25 cellular contexts compared by ENCODE assay signal in the genomic region with DNA sequence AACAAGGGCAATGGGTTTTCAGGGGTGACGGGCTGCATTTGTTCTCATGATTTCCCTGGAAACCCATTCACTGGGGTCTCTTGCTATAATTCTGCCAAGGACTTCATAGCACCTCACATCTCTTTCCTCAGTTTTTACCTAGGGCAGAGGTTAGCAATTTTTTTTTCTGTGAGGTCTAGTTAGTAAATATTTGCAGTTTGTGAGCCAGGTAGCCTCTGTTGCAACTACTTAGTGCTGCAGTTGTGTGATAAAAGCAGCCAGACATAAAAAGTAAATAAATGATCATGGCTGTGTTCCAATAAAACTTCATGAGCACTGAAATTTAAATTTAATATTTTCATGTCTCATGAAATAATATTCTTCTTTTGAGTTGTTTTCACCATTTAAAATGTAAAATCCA. TPM values are rescaled to one million over a fixed set of nuclear protein-coding genes. Genes with fewer than 3 reads are reported as not detected.
DNase-seq lines count a peak whose midpoint lies in the region; ATAC-seq, FAIRE-seq and TF ChIP-seq lines count a peak whose summit lies in the region.
"Had no signal": no experiment of that assay in that cellular context is flagged by ENCODE, and none has a peak within 500 bp of the region (broad histone marks: within the 10 kb centered on the region; RNA-seq: fewer than 3 reads in every experiment).

No MANE protein-coding gene starts in this region.

- no peaks in the 10 kb centered on the region for H3K79me1 ChIP-seq in mesenchymal stem cell (replicated peaks; ENCODE audit: low read length, poor library complexity, severe bottlenecking)

- H4K91ac ChIP-seq in mesenchymal stem cell (ENCODE audit: low read length), result no peak overlapping the region

- POLR2A ChIA-PET in HepG2 (lab: Yijun Ruan, JAX), result no interaction called here

- H2BK120ac ChIP-seq in mesenchymal stem cell (ENCODE audit: low read depth, low read length), result no peak overlapping the region

- H3K27me3 ChIP-seq in liver (ENCODE audit: control insufficient read depth in 4 of 4, insufficient read depth in 4 of 4, low read length in 3 of 4), result no peaks in the 10 kb centered on the region
- H3K27me3 ChIP-seq in HepG2 (ENCODE audit: control insufficient read depth in 1 of 2, insufficient read depth in 2 of 2, low read length in 2 of 2), result no peaks in the 10 kb centered on the region
- no peaks in the 10 kb centered on the region for H3K27me3 ChIP-seq in RWPE2 (ENCODE audit: insufficient read depth, poor library complexity, severe bottlenecking)
- H3K27me3 ChIP-seq in mesenchymal stem cell (ENCODE audit: control insufficient read depth in 1 of 2, insufficient read depth in 1 of 2, low read length in 2 of 2), result no peaks in the 10 kb centered on the region
- H3K27me3 ChIP-seq: BLaER1, SJCRH30 had no signal

- H2BK5ac ChIP-seq in mesenchymal stem cell (ENCODE audit: low read depth, low read length, poor library complexity, severe bottlenecking), result no peak overlapping the region

- H3K36me3 ChIP-seq in liver (ENCODE audit: control insufficient read depth in 4 of 4, insufficient read depth in 3 of 4, low read depth in 1 of 4, low read length in 3 of 4) (no peaks in the 10 kb centered on the region), HepG2 (replicated peaks in 1 of 2; ENCODE audit: control insufficient read depth in 1 of 2, insufficient read depth in 2 of 2, low read length in 2 of 2) (no peaks in the 10 kb centered on the region), RWPE2 (ENCODE audit: low read depth) (no peaks in the 10 kb centered on the region), mesenchymal stem cell (ENCODE audit: control insufficient read depth in 1 of 2, insufficient read depth in 2 of 2, low read depth in 1 of 2, low read length in 2 of 2) (no peaks in the 10 kb centered on the region)
- H3K36me3 ChIP-seq: BLaER1, SJCRH30 had no signal

- no peak overlapping the region for H2AFZ ChIP-seq in HepG2 (ENCODE audit: low read length)
- H2AFZ ChIP-seq in mesenchymal stem cell (ENCODE audit: low read depth, low read length), result no peak overlapping the region

- no peaks in the 10 kb centered on the region for H4K20me1 ChIP-seq in HepG2 (ENCODE audit: insufficient read depth, low read length)
- H4K20me1 ChIP-seq: BLaER1 had no signal

- no peak overlapping the region for H3K27ac ChIP-seq in liver (ENCODE audit: low read depth in 1 of 2, low read length in 2 of 2)
- no peak overlapping the region for H3K27ac ChIP-seq in HepG2 (ENCODE audit: extremely low read length, insufficient read depth, low read length)
- H3K27ac ChIP-seq in RWPE2 (ENCODE audit: poor library complexity, severe bottlenecking), result peak overlapping the region; percentile 89
- H3K27ac ChIP-seq in mesenchymal stem cell (ENCODE audit: low read length, poor library complexity, severe bottlenecking), result no peak overlapping the region
- H3K27ac ChIP-seq in caudate nucleus (ENCODE audit: low read depth, low read length), result no peak overlapping the region
- H3K27ac ChIP-seq: BLaER1, SJCRH30 had no signal

- no peak overlapping the region for H2BK12ac ChIP-seq in mesenchymal stem cell (ENCODE audit: low read length in 2 of 2)

- TF ChIP-seq EP300 in HepG2 (IDR thresholded peaks at IDR 0.05; ENCODE audit: low read depth in 2 of 2, low read length in 2 of 2) (no peak), HepG2 (CRISPR knock-in tag; IDR thresholded peaks at IDR 0.05; ENCODE audit: borderline replicate concordance) (no peak)

- in situ Hi-C loops in HepG2 (cut with HindIII; ENCODE audit: extremely low pct_ligation_motif_present, low pct_unique_long_range_greater_than_20kb), result no loop called here

- FAIRE-seq in HepG2 (lab: Jason Lieb, UNC) (no peak), urothelium cell line (lab: Jason Lieb, UNC) (no peak)
- FAIRE-seq: GM18507, HTR-8/SVneo had no signal

- H3K4me2 ChIP-seq in HepG2 (ENCODE audit: low read depth, low read length) (no peak overlapping the region), mesenchymal stem cell (ENCODE audit: low read length, poor library complexity, severe bottlenecking) (no peak overlapping the region)
- H3K4me2 ChIP-seq: BLaER1 had no signal

- no peaks in the 10 kb centered on the region for H3K9me3 ChIP-seq in liver (ENCODE audit: control insufficient read depth in 4 of 4, low read length in 3 of 4)
- no peaks in the 10 kb centered on the region for H3K9me3 ChIP-seq in HepG2 (ENCODE audit: low read length)
- H3K9me3 ChIP-seq in RWPE2 (ENCODE audit: severe bottlenecking), result no peaks in the 10 kb centered on the region
- H3K9me3 ChIP-seq in mesenchymal stem cell (ENCODE audit: control insufficient read depth, low read length), result no peaks in the 10 kb centered on the region
- H3K9me3 ChIP-seq: BLaER1, SJCRH30 had no signal

- no peak overlapping the region for H3K14ac ChIP-seq in mesenchymal stem cell (ENCODE audit: low read length in 2 of 2)

- H3K4me3 ChIP-seq in liver (ENCODE audit: low read depth in 1 of 3, low read length in 3 of 3) (no peak overlapping the region), HepG2 (replicated peaks in 1 of 3; ENCODE audit: insufficient read depth in 1 of 3, low read depth in 2 of 3, low read length in 3 of 3) (no peak overlapping the region), RWPE2 (ENCODE audit: severe bottlenecking) (no peak overlapping the region), mesenchymal stem cell (ENCODE audit: insufficient read depth in 1 of 2, low read depth in 1 of 2, low read length in 2 of 2) (no peak overlapping the region)
- H3K4me3 ChIP-seq: BLaER1, SJCRH30 had no signal

- intact Hi-C loops in HepG2 (cut with micrococcal nuclease; ENCODE audit: unreplicated experiment) (no loop called here), head of caudate nucleus (cut with DNase I) (no loop called here)

- TF ChIP-seq CTCF in liver (IDR thresholded peaks at IDR 0.05; ENCODE audit: low read depth, low read length, missing input control) (no peak), HepG2 (CRISPR knock-in tag; IDR thresholded peaks at IDR 0.05) (no peak), RWPE2 (IDR thresholded peaks at IDR 0.05; ENCODE audit: poor library complexity, severe bottlenecking) (no peak)

- BruUV-seq in HepG2 (replicated peaks; lab: Mats Ljungman, UMichigan), result no TSS peak

- H3K4me1 ChIP-seq in liver (ENCODE audit: control insufficient read depth in 4 of 4, insufficient read depth in 4 of 4, low read length in 3 of 4) (peaks cover 4 to 14% (median 13%) of the 10 kb centered on the region in 4 donors), HepG2 (ENCODE audit: insufficient read depth, low read length) (no peaks in the 10 kb centered on the region), RWPE2 (ENCODE audit: insufficient read depth, poor library complexity, severe bottlenecking) (peaks cover 18% of the 10 kb centered on the region), mesenchymal stem cell (ENCODE audit: control insufficient read depth, insufficient read depth, low read depth, low read length) (no peaks in the 10 kb centered on the region)
- H3K4me1 ChIP-seq: BLaER1, SJCRH30 had no signal

- ATAC-seq in HepG2, result no peak
- ATAC-seq in RWPE2 (ENCODE audit: low read depth), result no peak

- H3K9ac ChIP-seq in liver (ENCODE audit: low read depth in 1 of 2, low read length in 2 of 2) (no peak overlapping the region), HepG2 (ENCODE audit: insufficient read depth, low read depth, low read length) (no peak overlapping the region), mesenchymal stem cell (ENCODE audit: low read length) (peak overlapping the region; percentile 43)
- H3K9ac ChIP-seq: BLaER1 had no signal

- WGBS in liver, result 96% methylated on average over 1 of the region's 1 CpG
- WGBS in HepG2 (ENCODE audit: low lambda C conversion rate), result 56% methylated on average over 1 of the region's 1 CpG
- WGBS in mesenchymal stem cell, result 83% methylated on average over 1 of the region's 1 CpG

- H2BK15ac ChIP-seq in mesenchymal stem cell (ENCODE audit: low read depth, poor library complexity, severe bottlenecking), result no peak overlapping the region

- DNase-seq in HepG2 (ENCODE audit: low spot score), result no peak
- DNase-seq in RWPE2 (ENCODE audit: low spot score), result no peak
- no peak for DNase-seq in mesenchymal stem cell
- DNase-seq in urothelium cell line (ENCODE audit: low spot score), result no peak
- DNase-seq in head of caudate nucleus, result no peak
- no peak for DNase-seq in activated CD4-positive, alpha-beta T cell treated with anti-CD3 and anti-CD28 coated beads, Interleukin-2, amount 50 U/mL, for 48 hours
- DNase-seq in caudate nucleus (lab: John Stamatoyannopoulos, UW), result no peak
- DNase-seq: 8988T; CD4-positive, CD25-positive, alpha-beta regulatory T cell; DMS153; H7; KG1; MM.1S; NCI-H1417; NCI-H1694 treated with DMSO at 0.1 percent for 48 hours; NCI-H2081; NCI-H2227 treated with DMSO at 0.1 percent for 48 hours; NCI-H69; OCI-M1; SJCRH30 had no signal

- no peak overlapping the region for H2AK5ac ChIP-seq in mesenchymal stem cell (ENCODE audit: low read length, severe bottlenecking)

- no peaks in the 10 kb centered on the region for H3K79me2 ChIP-seq in HepG2 (ENCODE audit: insufficient read depth, low read length)

- H3K4ac ChIP-seq in mesenchymal stem cell (ENCODE audit: low read depth in 1 of 2, low read length in 2 of 2), result no peak overlapping the region

- no peak for TF ChIP-seq POLR2A in HepG2 (IDR thresholded peaks at IDR 0.05; ENCODE audit: insufficient read depth in 1 of 2, low read depth in 2 of 2, low read length in 2 of 2)

- no peak overlapping the region for H3K23ac ChIP-seq in mesenchymal stem cell (ENCODE audit: low read length in 2 of 2)

- TF ChIP-seq RAD21 in liver (IDR thresholded peaks at IDR 0.05) (peak in 1 of 2 donors; percentile 12), HepG2 (CRISPR knock-in tag; IDR thresholded peaks at IDR 0.05) (no peak)

- CTCF ChIA-PET in HepG2 (lab: Yijun Ruan, JAX; ENCODE audit: low intra/inter-chr PET ratio, low total read pairs), result no interaction called here

- no peak overlapping the region for H4K8ac ChIP-seq in mesenchymal stem cell (ENCODE audit: low read length)

- H3K18ac ChIP-seq in mesenchymal stem cell (ENCODE audit: low read depth in 1 of 2, low read length in 2 of 2), result no peak overlapping the region

RNA-seq across cellular contexts. Expression of a gene that starts 37.7 kb away (rescaled TPM):
- 1 to 10 TPM; 5.9 to 9.0 TPM for total RNA-seq in liver
- polyA plus RNA-seq in liver, result 10 to 100 TPM; 10.3 to 17.9 TPM
- total RNA-seq in HepG2 (2016; rRNA removed; fragmentation: Illumina TruSeq; extraction: Trizol), result not detected in 2 replicates
- total RNA-seq in HepG2 (2016; cell fraction: cytosol; rRNA removed; fragmentation: Illumina TruSeq; extraction: Trizol; ENCODE audit: low read depth), result not detected in 2 replicates
- total RNA-seq in HepG2 (2016; cell fraction: insoluble cytoplasmic fraction; rRNA removed; fragmentation: Illumina TruSeq; extraction: Trizol), result not detected in 2 replicates
- total RNA-seq in HepG2 (2016; cell fraction: membrane; rRNA removed; fragmentation: Illumina TruSeq; extraction: Trizol), result not detected in 2 replicates
- not detected in 2 replicates for total RNA-seq in HepG2 (2016; cell fraction: nucleus; rRNA removed; fragmentation: Illumina TruSeq; extraction: Trizol)
- not detected in 2 replicates for polyA plus RNA-seq in HepG2 (2011; rRNA removed)
- polyA plus RNA-seq in HepG2 (2011; cell fraction: cytosol; rRNA removed), result 0.12 TPM in 1 of 2 replicates, not detected in the other
- polyA plus RNA-seq in HepG2 (2011; cell fraction: nucleus; rRNA removed), result not detected in 2 replicates
- polyA plus RNA-seq in HepG2 (2012), result not detected in 2 replicates
- polyA plus RNA-seq in HepG2 (2016; cell fraction: cytosol; fragmentation: Illumina TruSeq; extraction: Trizol; ENCODE audit: low read depth), result not detected in 2 replicates
- polyA plus RNA-seq in HepG2 (2016; cell fraction: insoluble cytoplasmic fraction; fragmentation: Illumina TruSeq; extraction: Trizol; ENCODE audit: low read depth), result not detected in 2 replicates
- polyA plus RNA-seq in HepG2 (2016; cell fraction: membrane; fragmentation: Illumina TruSeq; extraction: Trizol; ENCODE audit: low read depth), result not detected in 2 replicates
- polyA plus RNA-seq in HepG2 (2016; cell fraction: nucleus; fragmentation: Illumina TruSeq; extraction: Trizol; ENCODE audit: insufficient read depth, low read depth), result not detected in 2 replicates
- 1.9 TPM in 1 of 2 replicates, not detected in the other for polyA minus RNA-seq in HepG2 (2011; rRNA and poly(A)+ RNA removed; ENCODE audit: low replicate concordance)
- not detected in 2 replicates for polyA minus RNA-seq in HepG2 (2011; cell fraction: cytosol; rRNA and poly(A)+ RNA removed)
- not detected in 2 replicates for polyA minus RNA-seq in HepG2 (2011; cell fraction: nucleus; rRNA and poly(A)+ RNA removed)
- 4.0 TPM for polyA plus RNA-seq in mesenchymal stem cell (2013, experiment 1 of 2)
- polyA plus RNA-seq in mesenchymal stem cell (2013, experiment 2 of 2), result 4.1 TPM
- total RNA-seq: G401, H7 had no signal
